Comparison of ENCODE assay signal across 8 cellular contexts in genomic region chr16:21554795-21555585, GRCh38.
DNase-seq lines count a peak whose midpoint lies in the region; ATAC-seq and TF ChIP-seq lines count a peak whose summit lies in the region.

No MANE protein-coding gene starts in this region.

- H3K4me2 ChIP-seq in BLaER1 treated with 17β-estradiol and CSF1 and Interleukin-3, amounts not matched to agents 10 nM and 100 nM: peak overlapping the region; percentile 77 to 87 (median 81)

- H3K27me3 ChIP-seq in BLaER1 treated with 17β-estradiol and CSF1 and Interleukin-3, amounts not matched to agents 10 nM and 100 nM: no peaks in the 10 kb centered on the region; a peak in 1 of 22 replicates

- DNase-seq in NCI-H510A treated with DMSO at 0.1 percent for 48 hours (lab: John Stamatoyannopoulos, UW) (peak; percentile 93), choroid plexus epithelial cell (ENCODE audit: low read depth) (peak; percentile 80), left kidney (ENCODE audit: low read depth, low spot score) (peak; percentile 91)
- peak; percentile 95 to 97 for DNase-seq in activated CD4-positive, alpha-beta T cell treated with anti-CD3 and anti-CD28 coated beads for 24 hours (ENCODE audit: low read depth in 2 of 2)
- peak; percentile 86 for DNase-seq in stimulated activated CD4-positive, alpha-beta T cell treated with anti-CD3 and anti-CD28 coated beads, Interleukin-2, amount 100 ng/mL, for 4 hours (ENCODE audit: low read depth)

- peak overlapping the region; percentile 33 to 73 (median 59); a peak in 19 of 22 replicates for H3K9ac ChIP-seq in BLaER1 treated with 17β-estradiol and CSF1 and Interleukin-3, amounts not matched to agents 10 nM and 100 nM

- peaks cover 10 to 41% (median 21%) of the 10 kb centered on the region in 10 experiments; a peak in 19 of 20 replicates for H3K4me1 ChIP-seq in BLaER1 treated with 17β-estradiol and CSF1 and Interleukin-3, amounts not matched to agents 10 nM and 100 nM

- ATAC-seq in GM19372 (IDR thresholded peaks at IDR 0.05; ENCODE audit: low read depth, unreplicated experiment): peak; percentile 98
- ATAC-seq in HG03460 (IDR thresholded peaks at IDR 0.05; ENCODE audit: unreplicated experiment): peak; percentile 97

- no peaks in the 10 kb centered on the region for H3K36me3 ChIP-seq in BLaER1 treated with 17β-estradiol and CSF1 and Interleukin-3, amounts not matched to agents 10 nM and 100 nM

- peak; percentile 97 for TF ChIP-seq CTCF in choroid plexus epithelial cell (conservative IDR thresholded peaks at IDR 0.05; ENCODE audit: low read depth, low read length)

- H3K27ac ChIP-seq in BLaER1 treated with 17β-estradiol and CSF1 and Interleukin-3, amounts not matched to agents 10 nM and 100 nM: peak overlapping the region in 10 of 11 experiments; percentile 46 to 76 (median 62); a peak in 21 of 22 replicates

- peak overlapping the region; percentile 11 to 52 (median 30); a peak in 13 of 20 replicates for H3K4me3 ChIP-seq in BLaER1 treated with 17β-estradiol and CSF1 and Interleukin-3, amounts not matched to agents 10 nM and 100 nM
- H3K4me3 ChIP-seq in choroid plexus epithelial cell (ENCODE audit: low read depth, low read length): no peak overlapping the region

- H3K9me3 ChIP-seq in BLaER1 treated with 17β-estradiol and CSF1 and Interleukin-3, amounts not matched to agents 10 nM and 100 nM (replicated peaks in 1 of 11): no peaks in the 10 kb centered on the region

- H4K20me1 ChIP-seq in BLaER1 treated with 17β-estradiol and CSF1 and Interleukin-3, amounts not matched to agents 10 nM and 100 nM: no peaks in the 10 kb centered on the region
